ENCODE assay signal across 9 cellular contexts in genomic region chr15:89836255-89837133, GRCh38. TPM values are rescaled to one million over a fixed set of nuclear protein-coding genes. Genes with fewer than 3 reads are reported as not detected.
DNase-seq lines count a peak whose midpoint lies in the region; ATAC-seq and TF ChIP-seq lines count a peak whose summit lies in the region.
"Had no signal": no experiment of that assay in that cellular context is flagged by ENCODE, and none has a peak within 500 bp of the region (broad histone marks: within the 10 kb centered on the region; RNA-seq: fewer than 3 reads in every experiment).

No MANE protein-coding gene starts in this region.

- in situ Hi-C loops in SK-MEL-5 (cut with HindIII; ENCODE audit: low pct_unique_long_range_greater_than_20kb, low sequenced_read_pairs): no loop called here

- ATAC-seq in GM21786 (IDR thresholded peaks at IDR 0.05; ENCODE audit: unreplicated experiment) (no peak), GM19035 (IDR thresholded peaks at IDR 0.05; ENCODE audit: unreplicated experiment) (no peak), HG02981 (IDR thresholded peaks at IDR 0.05; ENCODE audit: unreplicated experiment) (no peak)

- H3K4me1 ChIP-seq in prostate gland (replicated peaks): peaks cover 4% of the 10 kb centered on the region
- H3K4me1 ChIP-seq: right lobe of liver had no signal

- DNase-seq in BJ (ENCODE audit: low read depth): peak; percentile 93
- peak; percentile 14 for DNase-seq in SK-MEL-5 (ENCODE audit: low read depth, low spot score)
- DNase-seq in fibroblast of villous mesenchyme (ENCODE audit: low read depth): peak; percentile 98
- DNase-seq in prostate gland (ENCODE audit: low spot score): peak; percentile 76
- no peak for DNase-seq in NCI-H82 (lab: John Stamatoyannopoulos, UW)
- DNase-seq: right lobe of liver had no signal

- no peak overlapping the region for H3K4me3 ChIP-seq in BJ (ENCODE audit: low read depth, low read length)
- peak overlapping the region; percentile 22 for H3K4me3 ChIP-seq in fibroblast of villous mesenchyme (ENCODE audit: low read depth, low read length)
- H3K4me3 ChIP-seq in prostate gland: no peak overlapping the region
- H3K4me3 ChIP-seq: right lobe of liver had no signal

- H3K27me3 ChIP-seq in BJ (ENCODE audit: control insufficient read depth, insufficient read depth, low read length): no peaks in the 10 kb centered on the region
- no peaks in the 10 kb centered on the region for H3K27me3 ChIP-seq in prostate gland (replicated peaks; ENCODE audit: insufficient read depth)
- H3K27me3 ChIP-seq: right lobe of liver had no signal

- 26% methylated on average over 11 of the region's 11 CpGs for WGBS in prostate gland

- peak overlapping the region; percentile 88 to 90 for H3K27ac ChIP-seq in prostate gland
- H3K27ac ChIP-seq: right lobe of liver had no signal

- intact Hi-C loops in prostate gland (cut with DNase I): no loop called here

- TF ChIP-seq CTCF in BJ (IDR thresholded peaks at IDR 0.05; ENCODE audit: insufficient read depth, low read depth, low read length) (no peak), fibroblast of villous mesenchyme (IDR thresholded peaks at IDR 0.05; ENCODE audit: insufficient read depth, low read depth, low read length) (no peak), prostate gland (IDR thresholded peaks at IDR 0.05) (no peak)

- H3K36me3 ChIP-seq in BJ (ENCODE audit: control insufficient read depth, insufficient read depth, low read length): peaks cover 11% of the 10 kb centered on the region
- H3K36me3 ChIP-seq in prostate gland: no peaks in the 10 kb centered on the region

- TF ChIP-seq POLR2A in prostate gland (IDR thresholded peaks at IDR 0.05): peak; percentile 24

- POLR2A ChIA-PET in BJ (lab: Charles Lee): interaction anchor here (0.6 to 1.5 kb wide), 5 partner anchors 13 to 1161 kb away, joined by 4 to 7 read pairs (median 5); partner anchors contain the start of gene ANPEP

- CTCF ChIA-PET in BJ (lab: Yijun Ruan, JAX): interaction anchor here (0.8 to 1.4 kb wide), 7 partner anchors 8 to 86 kb away, joined by 4 to 8 read pairs (median 4); partner anchors contain the start of genes ANPEP and MESP1

- H3K9me3 ChIP-seq in prostate gland: no peaks in the 10 kb centered on the region
- H3K9me3 ChIP-seq: right lobe of liver had no signal

RNA-seq across cellular contexts. Expression of gene ANPEP, which starts 21.8 kb away (rescaled TPM):
- polyA plus RNA-seq in BJ (2011; rRNA removed): 122 and 187 TPM in 2 replicates
- polyA minus RNA-seq in BJ (2011; rRNA and poly(A)+ RNA removed): 181 and 197 TPM in 2 replicates
- total RNA-seq in SK-MEL-5 (2014; rRNA removed; shearing (Covaris generic)): not detected in 2 replicates
- polyA plus RNA-seq in SK-MEL-5 (2015; cell fraction: cytosol; rRNA removed): 0.02 TPM in 1 of 2 replicates, not detected in the other
- polyA plus RNA-seq in SK-MEL-5 (2015; cell fraction: nucleus; rRNA removed): 0.05 TPM in 1 of 2 replicates, not detected in the other
- total RNA-seq in fibroblast of villous mesenchyme: 52.5 and 54.0 TPM in 2 replicates
- total RNA-seq in prostate gland: 100 to 1,000 TPM in 1 of 2 donors, 10 to 100 TPM in 1; 41.9 to 152 TPM

RNA-seq across cellular contexts. Expression of gene AP3S2, which starts 57.3 kb away (rescaled TPM):
- 23.5 and 37.2 TPM in 2 replicates for polyA plus RNA-seq in BJ (2011; rRNA removed)
- 27.8 and 34.7 TPM in 2 replicates for polyA minus RNA-seq in BJ (2011; rRNA and poly(A)+ RNA removed)
- 32.3 and 35.1 TPM in 2 replicates for total RNA-seq in SK-MEL-5 (2014; rRNA removed; shearing (Covaris generic))
- polyA plus RNA-seq in SK-MEL-5 (2015; cell fraction: cytosol; rRNA removed): 17.6 and 29.0 TPM in 2 replicates
- polyA plus RNA-seq in SK-MEL-5 (2015; cell fraction: nucleus; rRNA removed): 24.1 and 29.3 TPM in 2 replicates
- total RNA-seq in fibroblast of villous mesenchyme (49.6 and 73.0 TPM in 2 replicates), prostate gland (10 to 100 TPM; 43.7 to 44.7 TPM)

Comparison
In these comparisons a context has a peak if more than half of its experiments do, and no peak if none do; other contexts are left out.
1. RNA of gene ANPEP, which starts 21.8 kb away (total RNA-seq): 41.9 to 152 TPM in prostate gland and 52.5 to 54.0 TPM in fibroblast of villous mesenchyme; not detected in SK-MEL-5; every median in the first group is over 10 times any median in the second.